Comparison of ENCODE assay signal across 8 cellular contexts in the genomic region with DNA sequence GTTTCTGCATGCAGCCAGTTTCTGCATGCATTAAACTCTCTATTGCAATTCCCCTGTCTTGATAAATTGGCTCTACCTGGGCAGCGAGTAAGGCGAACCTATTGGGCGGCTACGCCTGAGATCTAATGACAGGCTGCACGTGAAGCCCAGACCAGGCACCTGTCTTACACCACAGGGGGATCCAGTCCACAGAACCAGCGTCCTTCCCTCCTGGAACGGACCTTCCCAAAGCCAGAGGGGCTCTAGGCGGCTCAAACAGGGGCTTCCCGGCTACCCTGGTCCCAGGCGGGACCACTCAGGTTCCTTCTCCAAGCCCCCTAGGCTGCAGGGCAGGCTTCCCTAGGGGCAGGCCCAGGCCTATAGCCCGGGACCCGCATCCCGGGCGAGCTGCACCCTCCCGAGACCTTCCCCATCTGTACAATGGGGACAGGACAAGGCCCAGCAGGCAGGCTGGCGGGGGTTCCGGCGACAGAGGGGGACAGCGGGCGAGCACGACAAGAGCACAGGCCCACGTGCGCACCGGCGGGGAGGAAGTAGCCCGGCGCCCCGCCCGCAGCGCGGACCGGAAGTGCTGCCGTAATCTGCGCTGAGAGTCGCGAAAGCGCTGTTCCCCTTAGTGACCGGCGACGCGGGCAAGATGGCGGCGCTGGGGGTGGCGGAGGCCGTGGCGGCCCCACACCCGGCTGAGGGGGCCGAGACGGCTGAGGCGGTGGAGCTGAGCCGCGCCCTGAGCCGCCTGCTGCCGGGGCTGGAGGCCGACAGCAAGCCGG. TPM values are rescaled to one million over a fixed set of nuclear protein-coding genes. Genes with fewer than 3 reads are reported as not detected.
A peak's percentile ranks its signal among the peaks of the same experiment; 100 is the strongest.
DNase-seq lines count a peak whose midpoint lies in the region; TF ChIP-seq lines count a peak whose summit lies in the region.

A gene (plus strand): TSS at position 616 of the 770 bp plus-strand sequence. CDS start 22 bp downstream, at position 638.

- TF ChIP-seq POLR2A in suprapubic skin (IDR thresholded peaks at IDR 0.05): no peak

- no peaks in the 10 kb centered on the region; the same call in 1 of the 2 replicates for H3K4me1 ChIP-seq in HAP-1
- peaks cover 26% of the 10 kb centered on the region for H3K4me1 ChIP-seq in suprapubic skin

- TF ChIP-seq CTCF in suprapubic skin (IDR thresholded peaks at IDR 0.05): no peak

- in situ Hi-C loops in HAP-1 (cut with MboI; ENCODE audit: low sequenced_read_pairs): no loop called here
- in situ Hi-C loops in SK-MEL-5 (cut with HindIII; ENCODE audit: low pct_unique_long_range_greater_than_20kb, low sequenced_read_pairs): no loop called here

- DNase-seq in GF-D8 (lab: John Stamatoyannopoulos, UW) (peak; percentile 83), HAP-1 (ENCODE audit: low spot score in 2 of 2) (peak; percentile 64 to 91), MG63 (peak; percentile 88), SK-MEL-5 (ENCODE audit: low read depth, low spot score) (peak; percentile 90), germinal center (ENCODE audit: low spot score) (peak; percentile 91), occipital lobe (lab: John Stamatoyannopoulos, UW) (peak; percentile 79), suprapubic skin (ENCODE audit: low spot score in 2 of 2) (peak; percentile 85 to 89)
- DNase-seq in activated naive CD4-positive, alpha-beta T cell treated with Interleukin-2 at 50 U/mL for 16 hours: peak; percentile 90

- TF ChIP-seq EP300 in suprapubic skin (IDR thresholded peaks at IDR 0.05): no peak

- H3K9me3 ChIP-seq in HAP-1 (peaks cover 8% of the 10 kb centered on the region), MG63 (peaks cover 23% of the 10 kb centered on the region), suprapubic skin (no peaks in the 10 kb centered on the region)

- peak within 1 kb of the TSS; percentile 55 for H3K27ac ChIP-seq in suprapubic skin

- H3K27me3 ChIP-seq in HAP-1 (ENCODE audit: low read depth): no peaks in the 10 kb centered on the region
- H3K27me3 ChIP-seq in MG63: no peaks in the 10 kb centered on the region
- H3K27me3 ChIP-seq in suprapubic skin: no peaks in the 10 kb centered on the region

- H3K4me3 ChIP-seq in HAP-1 (peak within 1 kb of the TSS; percentile 40), MG63 (peak within 1 kb of the TSS; percentile 54), suprapubic skin (peak within 1 kb of the TSS; percentile 69)

- WGBS in suprapubic skin: 36% methylated on average over 10 of the region's 56 CpGs

- H3K36me3 ChIP-seq in HAP-1 (replicated peaks) (peaks cover 22% of the 10 kb centered on the region), MG63 (peaks cover 45% of the 10 kb centered on the region), suprapubic skin (peaks cover 21% of the 10 kb centered on the region)

RNA-seq across cellular contexts. Expression of the gene that starts here (rescaled TPM):
- 23.7 and 31.4 TPM in 2 replicates for total RNA-seq in MG63 (2014; rRNA removed; shearing (Covaris generic); ENCODE audit: low replicate concordance)
- total RNA-seq in SK-MEL-5 (2014; rRNA removed; shearing (Covaris generic)): 71.2 and 71.7 TPM in 2 replicates
- polyA plus RNA-seq in SK-MEL-5 (2015; cell fraction: cytosol; rRNA removed): 118 and 126 TPM in 2 replicates
- polyA plus RNA-seq in SK-MEL-5 (2015; cell fraction: nucleus; rRNA removed): 45.5 and 51.7 TPM in 2 replicates
- total RNA-seq in occipital lobe (7.0 TPM), suprapubic skin (10 to 100 TPM; 26.7 to 34.4 (median 29.0) TPM)

Comparison
In these comparisons a context has a peak if more than half of its experiments do, and no peak if none do; other contexts are left out.
1. Peak in every context shown above with its lines: DNase-seq, H3K4me3 ChIP-seq and H3K27ac ChIP-seq.